1 cellular context compared by ENCODE assay signal in the genomic region with DNA sequence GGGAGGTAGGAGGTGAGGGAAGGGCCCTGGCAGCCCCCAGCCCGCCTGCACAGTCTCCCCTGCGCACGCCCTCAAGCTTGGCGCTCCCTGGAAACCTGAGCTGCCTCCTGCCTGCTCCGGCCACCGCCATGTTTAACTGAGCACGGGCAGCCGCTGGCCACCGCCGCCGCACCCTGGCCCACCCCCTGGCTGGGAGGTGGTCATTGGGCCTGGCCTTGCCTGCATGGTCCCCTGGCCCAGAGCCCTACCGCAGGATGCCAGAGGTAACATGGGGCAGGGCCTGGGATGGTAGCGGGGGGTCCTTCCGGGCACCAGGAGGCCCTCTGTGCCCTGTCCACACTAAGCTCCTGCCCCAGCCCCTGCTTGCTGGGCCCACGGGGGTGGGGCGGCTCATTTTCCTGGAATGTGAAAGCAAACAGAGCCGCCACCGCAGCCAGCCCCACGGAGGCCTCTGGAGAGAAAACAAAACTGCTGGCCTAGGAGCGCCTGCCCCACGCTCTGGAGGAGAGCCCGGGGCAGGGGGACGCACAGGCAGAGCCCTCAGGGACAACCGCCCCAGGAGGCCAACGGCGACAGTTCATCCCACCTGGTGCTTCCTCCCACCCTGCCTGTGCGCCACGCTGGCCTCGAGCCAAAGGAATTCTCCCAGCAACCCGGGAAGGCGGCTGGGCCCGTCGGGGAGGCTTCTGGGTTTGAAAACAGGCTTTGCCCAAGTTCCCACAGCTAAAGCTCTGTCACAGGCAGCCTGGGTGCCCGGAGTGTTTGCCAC.
TF ChIP-seq lines count a peak whose summit lies in the region.

No MANE protein-coding gene starts in this region.

TF ChIP-seq in HepG2, 621 proteins besides CTCF, POLR2A, EP300 and RAD21 (continued from another document and continues in another):
- TF ChIP-seq, protein P1, sequence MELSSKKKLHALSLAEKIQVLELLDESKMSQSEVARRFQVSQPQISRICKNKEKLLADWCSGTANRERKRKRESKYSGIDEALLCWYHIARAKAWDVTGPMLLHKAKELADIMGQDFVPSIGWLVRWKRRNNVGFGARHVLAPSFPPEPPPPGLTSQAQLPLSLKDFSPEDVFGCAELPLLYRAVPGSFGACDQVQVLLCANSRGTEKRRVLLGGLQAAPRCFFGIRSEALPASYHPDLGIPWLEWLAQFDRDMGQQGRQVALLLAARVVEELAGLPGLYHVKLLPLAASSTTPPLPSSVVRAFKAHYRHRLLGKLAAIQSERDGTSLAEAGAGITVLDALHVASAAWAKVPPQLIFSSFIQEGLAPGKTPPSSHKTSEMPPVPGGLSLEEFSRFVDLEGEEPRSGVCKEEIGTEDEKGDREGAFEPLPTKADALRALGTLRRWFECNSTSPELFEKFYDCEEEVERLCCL (CRISPR knock-in tag; IDR thresholded peaks at IDR 0.05; ENCODE audit: borderline replicate concordance), result no peak
- TF ChIP-seq FOXA1 (IDR thresholded peaks at IDR 0.05) (no peak), FOXA1 (CRISPR knock-in tag; IDR thresholded peaks at IDR 0.05) (peak; percentile 94), KLF16 (CRISPR knock-in tag; IDR thresholded peaks at IDR 0.05) (peak in 1 of 2 experiments; percentile 94; a peak in 2 of 4 replicates), MAF1 (CRISPR knock-in tag; IDR thresholded peaks at IDR 0.05; ENCODE audit: borderline replicate concordance) (no peak), CC2D1A (CRISPR knock-in tag; IDR thresholded peaks at IDR 0.05) (0 out of 2 replicates have a peak, but pooled peaks have one; percentile 51), ZC3H4 (CRISPR knock-in tag; IDR thresholded peaks at IDR 0.05; ENCODE audit: borderline replicate concordance) (no peak), WIZ (CRISPR knock-in tag; IDR thresholded peaks at IDR 0.05) (0 out of 2 replicates have a peak, but pooled peaks have one; percentile 75), ZNF678 (CRISPR knock-in tag; IDR thresholded peaks at IDR 0.05) (no peak), ZNF274 (CRISPR knock-in tag; IDR thresholded peaks at IDR 0.05) (0 out of 2 replicates have a peak, but pooled peaks have one; percentile 11), ZNF546 (CRISPR knock-in tag; conservative IDR thresholded peaks at IDR 0.05) (peak; percentile 8; the same call in 1 of the 2 replicates), HHEX (CRISPR knock-in tag; IDR thresholded peaks at IDR 0.05) (no peak), NFYC (CRISPR knock-in tag; IDR thresholded peaks at IDR 0.05) (no peak), FOXO1 (CRISPR knock-in tag; IDR thresholded peaks at IDR 0.05) (peak; percentile 81), RFX5 (IDR thresholded peaks at IDR 0.05; ENCODE audit: low read depth, low read length) (no peak), ZNF256 (CRISPR knock-in tag; conservative IDR thresholded peaks at IDR 0.05) (no peak), ZNF160 (CRISPR knock-in tag; IDR thresholded peaks at IDR 0.05) (no peak), ZNF724P (CRISPR knock-in tag; IDR thresholded peaks at IDR 0.05; ENCODE audit: borderline replicate concordance) (no peak), NONO (IDR thresholded peaks at IDR 0.05) (no peak), NONO (CRISPR knock-in tag; conservative IDR thresholded peaks at IDR 0.05) (peak; percentile 21; the same call in 1 of the 2 replicates), ZNF572 (CRISPR knock-in tag; IDR thresholded peaks at IDR 0.05) (no peak), HOXA5 (CRISPR knock-in tag; IDR thresholded peaks at IDR 0.05) (peak; percentile 75; the same call in 1 of the 2 replicates), ATRX (CRISPR knock-in tag; IDR thresholded peaks at IDR 0.05; ENCODE audit: borderline replicate concordance) (no peak), TCF12 (IDR thresholded peaks at IDR 0.05) (no peak), TCF12 (CRISPR knock-in tag; IDR thresholded peaks at IDR 0.05) (no peak), REL (CRISPR knock-in tag; conservative IDR thresholded peaks at IDR 0.05) (no peak; the same call in 1 of the 2 replicates), RFX1 (IDR thresholded peaks at IDR 0.05) (no peak), BHLHE40 (IDR thresholded peaks at IDR 0.05; ENCODE audit: low read length) (no peak), ZFP37 (CRISPR knock-in tag; IDR thresholded peaks at IDR 0.05; ENCODE audit: borderline replicate concordance) (no peak), ZFP90 (CRISPR knock-in tag; IDR thresholded peaks at IDR 0.05; ENCODE audit: borderline replicate concordance) (no peak), ZNF234 (CRISPR knock-in tag; conservative IDR thresholded peaks at IDR 0.05) (no peak), ZFP36 (IDR thresholded peaks at IDR 0.05; ENCODE audit: borderline replicate concordance, low read depth, low read length, partially characterized antibody) (no peak), SIX1 (CRISPR knock-in tag; IDR thresholded peaks at IDR 0.05; ENCODE audit: borderline replicate concordance) (peak; percentile 44; the same call in 1 of the 2 replicates), THAP11 (CRISPR knock-in tag; IDR thresholded peaks at IDR 0.05) (peak; percentile 88), MBNL3 (CRISPR knock-in tag; conservative IDR thresholded peaks at IDR 0.05) (no peak), FOSL1 (CRISPR knock-in tag; IDR thresholded peaks at IDR 0.05; ENCODE audit: borderline replicate concordance) (no peak), ARNT (IDR thresholded peaks at IDR 0.05) (no peak), ZBTB8A (CRISPR knock-in tag; IDR thresholded peaks at IDR 0.05; ENCODE audit: borderline replicate concordance, low read depth) (no peak), ZFP36L2 (CRISPR knock-in tag; IDR thresholded peaks at IDR 0.05) (no peak), MAZ (IDR thresholded peaks at IDR 0.05; ENCODE audit: borderline replicate concordance, low read depth, low read length) (peak; percentile 92), MAZ (CRISPR knock-in tag; IDR thresholded peaks at IDR 0.05; ENCODE audit: low read depth) (peak; percentile 85)
- TF ChIP-seq, protein P2, sequence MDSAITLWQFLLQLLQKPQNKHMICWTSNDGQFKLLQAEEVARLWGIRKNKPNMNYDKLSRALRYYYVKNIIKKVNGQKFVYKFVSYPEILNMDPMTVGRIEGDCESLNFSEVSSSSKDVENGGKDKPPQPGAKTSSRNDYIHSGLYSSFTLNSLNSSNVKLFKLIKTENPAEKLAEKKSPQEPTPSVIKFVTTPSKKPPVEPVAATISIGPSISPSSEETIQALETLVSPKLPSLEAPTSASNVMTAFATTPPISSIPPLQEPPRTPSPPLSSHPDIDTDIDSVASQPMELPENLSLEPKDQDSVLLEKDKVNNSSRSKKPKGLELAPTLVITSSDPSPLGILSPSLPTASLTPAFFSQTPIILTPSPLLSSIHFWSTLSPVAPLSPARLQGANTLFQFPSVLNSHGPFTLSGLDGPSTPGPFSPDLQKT (CRISPR knock-in tag; IDR thresholded peaks at IDR 0.05; ENCODE audit: borderline replicate concordance), result no peak
- TF ChIP-seq, protein P3, sequence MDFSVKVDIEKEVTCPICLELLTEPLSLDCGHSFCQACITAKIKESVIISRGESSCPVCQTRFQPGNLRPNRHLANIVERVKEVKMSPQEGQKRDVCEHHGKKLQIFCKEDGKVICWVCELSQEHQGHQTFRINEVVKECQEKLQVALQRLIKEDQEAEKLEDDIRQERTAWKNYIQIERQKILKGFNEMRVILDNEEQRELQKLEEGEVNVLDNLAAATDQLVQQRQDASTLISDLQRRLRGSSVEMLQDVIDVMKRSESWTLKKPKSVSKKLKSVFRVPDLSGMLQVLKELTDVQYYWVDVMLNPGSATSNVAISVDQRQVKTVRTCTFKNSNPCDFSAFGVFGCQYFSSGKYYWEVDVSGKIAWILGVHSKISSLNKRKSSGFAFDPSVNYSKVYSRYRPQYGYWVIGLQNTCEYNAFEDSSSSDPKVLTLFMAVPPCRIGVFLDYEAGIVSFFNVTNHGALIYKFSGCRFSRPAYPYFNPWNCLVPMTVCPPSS (IDR thresholded peaks at IDR 0.05), result no peak
- TF ChIP-seq, protein P4, sequence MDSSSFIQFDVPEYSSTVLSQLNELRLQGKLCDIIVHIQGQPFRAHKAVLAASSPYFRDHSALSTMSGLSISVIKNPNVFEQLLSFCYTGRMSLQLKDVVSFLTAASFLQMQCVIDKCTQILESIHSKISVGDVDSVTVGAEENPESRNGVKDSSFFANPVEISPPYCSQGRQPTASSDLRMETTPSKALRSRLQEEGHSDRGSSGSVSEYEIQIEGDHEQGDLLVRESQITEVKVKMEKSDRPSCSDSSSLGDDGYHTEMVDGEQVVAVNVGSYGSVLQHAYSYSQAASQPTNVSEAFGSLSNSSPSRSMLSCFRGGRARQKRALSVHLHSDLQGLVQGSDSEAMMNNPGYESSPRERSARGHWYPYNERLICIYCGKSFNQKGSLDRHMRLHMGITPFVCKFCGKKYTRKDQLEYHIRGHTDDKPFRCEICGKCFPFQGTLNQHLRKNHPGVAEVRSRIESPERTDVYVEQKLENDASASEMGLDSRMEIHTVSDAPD (CRISPR knock-in tag; IDR thresholded peaks at IDR 0.05), result no peak
- TF ChIP-seq, protein P5, sequence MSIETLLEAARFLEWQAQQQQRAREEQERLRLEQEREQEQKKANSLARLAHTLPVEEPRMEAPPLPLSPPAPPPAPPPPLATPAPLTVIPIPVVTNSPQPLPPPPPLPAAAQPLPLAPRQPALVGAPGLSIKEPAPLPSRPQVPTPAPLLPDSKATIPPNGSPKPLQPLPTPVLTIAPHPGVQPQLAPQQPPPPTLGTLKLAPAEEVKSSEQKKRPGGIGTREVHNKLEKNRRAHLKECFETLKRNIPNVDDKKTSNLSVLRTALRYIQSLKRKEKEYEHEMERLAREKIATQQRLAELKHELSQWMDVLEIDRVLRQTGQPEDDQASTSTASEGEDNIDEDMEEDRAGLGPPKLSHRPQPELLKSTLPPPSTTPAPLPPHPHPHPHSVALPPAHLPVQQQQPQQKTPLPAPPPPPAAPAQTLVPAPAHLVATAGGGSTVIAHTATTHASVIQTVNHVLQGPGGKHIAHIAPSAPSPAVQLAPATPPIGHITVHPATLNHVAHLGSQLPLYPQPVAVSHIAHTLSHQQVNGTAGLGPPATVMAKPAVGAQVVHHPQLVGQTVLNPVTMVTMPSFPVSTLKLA (IDR thresholded peaks at IDR 0.05), result 0 out of 2 replicates have a peak, but pooled peaks have one; percentile 9
- TF ChIP-seq, protein P6, sequence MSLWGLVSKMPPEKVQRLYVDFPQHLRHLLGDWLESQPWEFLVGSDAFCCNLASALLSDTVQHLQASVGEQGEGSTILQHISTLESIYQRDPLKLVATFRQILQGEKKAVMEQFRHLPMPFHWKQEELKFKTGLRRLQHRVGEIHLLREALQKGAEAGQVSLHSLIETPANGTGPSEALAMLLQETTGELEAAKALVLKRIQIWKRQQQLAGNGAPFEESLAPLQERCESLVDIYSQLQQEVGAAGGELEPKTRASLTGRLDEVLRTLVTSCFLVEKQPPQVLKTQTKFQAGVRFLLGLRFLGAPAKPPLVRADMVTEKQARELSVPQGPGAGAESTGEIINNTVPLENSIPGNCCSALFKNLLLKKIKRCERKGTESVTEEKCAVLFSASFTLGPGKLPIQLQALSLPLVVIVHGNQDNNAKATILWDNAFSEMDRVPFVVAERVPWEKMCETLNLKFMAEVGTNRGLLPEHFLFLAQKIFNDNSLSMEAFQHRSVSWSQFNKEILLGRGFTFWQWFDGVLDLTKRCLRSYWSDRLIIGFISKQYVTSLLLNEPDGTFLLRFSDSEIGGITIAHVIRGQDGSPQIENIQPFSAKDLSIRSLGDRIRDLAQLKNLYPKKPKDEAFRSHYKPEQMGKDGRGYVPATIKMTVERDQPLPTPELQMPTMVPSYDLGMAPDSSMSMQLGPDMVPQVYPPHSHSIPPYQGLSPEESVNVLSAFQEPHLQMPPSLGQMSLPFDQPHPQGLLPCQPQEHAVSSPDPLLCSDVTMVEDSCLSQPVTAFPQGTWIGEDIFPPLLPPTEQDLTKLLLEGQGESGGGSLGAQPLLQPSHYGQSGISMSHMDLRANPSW (CRISPR knock-in tag; IDR thresholded peaks at IDR 0.05; ENCODE audit: borderline replicate concordance), result peak; percentile 67; the same call in 1 of the 2 replicates
- TF ChIP-seq, protein P7, sequence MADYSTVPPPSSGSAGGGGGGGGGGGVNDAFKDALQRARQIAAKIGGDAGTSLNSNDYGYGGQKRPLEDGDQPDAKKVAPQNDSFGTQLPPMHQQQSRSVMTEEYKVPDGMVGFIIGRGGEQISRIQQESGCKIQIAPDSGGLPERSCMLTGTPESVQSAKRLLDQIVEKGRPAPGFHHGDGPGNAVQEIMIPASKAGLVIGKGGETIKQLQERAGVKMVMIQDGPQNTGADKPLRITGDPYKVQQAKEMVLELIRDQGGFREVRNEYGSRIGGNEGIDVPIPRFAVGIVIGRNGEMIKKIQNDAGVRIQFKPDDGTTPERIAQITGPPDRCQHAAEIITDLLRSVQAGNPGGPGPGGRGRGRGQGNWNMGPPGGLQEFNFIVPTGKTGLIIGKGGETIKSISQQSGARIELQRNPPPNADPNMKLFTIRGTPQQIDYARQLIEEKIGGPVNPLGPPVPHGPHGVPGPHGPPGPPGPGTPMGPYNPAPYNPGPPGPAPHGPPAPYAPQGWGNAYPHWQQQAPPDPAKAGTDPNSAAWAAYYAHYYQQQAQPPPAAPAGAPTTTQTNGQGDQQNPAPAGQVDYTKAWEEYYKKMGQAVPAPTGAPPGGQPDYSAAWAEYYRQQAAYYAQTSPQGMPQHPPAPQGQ (CRISPR knock-in tag; IDR thresholded peaks at IDR 0.05; ENCODE audit: borderline replicate concordance), result no peak
- TF ChIP-seq, protein P8, sequence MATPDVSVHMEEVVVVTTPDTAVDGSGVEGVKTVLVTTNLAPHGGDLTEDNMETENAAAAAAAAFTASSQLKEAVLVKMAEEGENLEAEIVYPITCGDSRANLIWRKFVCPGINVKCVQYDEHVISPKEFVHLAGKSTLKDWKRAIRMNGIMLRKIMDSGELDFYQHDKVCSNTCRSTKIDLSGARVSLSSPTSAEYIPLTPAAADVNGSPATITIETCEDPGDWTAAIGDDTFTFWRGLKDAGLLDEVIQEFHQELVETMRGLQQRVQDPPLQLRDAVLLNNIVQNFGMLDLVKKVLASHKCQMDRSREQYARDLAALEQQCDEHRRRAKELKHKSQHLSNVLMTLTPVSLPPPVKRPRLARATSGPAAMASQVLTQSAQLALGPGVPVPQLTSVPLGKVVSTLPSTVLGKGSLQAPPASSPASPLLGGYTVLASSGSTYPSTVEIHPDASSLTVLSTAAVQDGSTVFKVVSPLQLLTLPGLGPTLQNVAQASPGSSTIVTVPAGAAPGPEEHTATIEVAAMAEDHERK (CRISPR knock-in tag; IDR thresholded peaks at IDR 0.05; ENCODE audit: low read depth), result no peak
- TF ChIP-seq, protein P9, sequence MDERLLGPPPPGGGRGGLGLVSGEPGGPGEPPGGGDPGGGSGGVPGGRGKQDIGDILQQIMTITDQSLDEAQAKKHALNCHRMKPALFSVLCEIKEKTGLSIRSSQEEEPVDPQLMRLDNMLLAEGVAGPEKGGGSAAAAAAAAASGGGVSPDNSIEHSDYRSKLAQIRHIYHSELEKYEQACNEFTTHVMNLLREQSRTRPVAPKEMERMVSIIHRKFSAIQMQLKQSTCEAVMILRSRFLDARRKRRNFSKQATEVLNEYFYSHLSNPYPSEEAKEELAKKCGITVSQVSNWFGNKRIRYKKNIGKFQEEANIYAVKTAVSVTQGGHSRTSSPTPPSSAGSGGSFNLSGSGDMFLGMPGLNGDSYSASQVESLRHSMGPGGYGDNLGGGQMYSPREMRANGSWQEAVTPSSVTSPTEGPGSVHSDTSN (CRISPR knock-in tag; IDR thresholded peaks at IDR 0.05), result no peak
